Comparison of ENCODE assay signal across 8 cellular contexts in genomic region chr22:22210375-22210774, GRCh38. TPM values are rescaled to one million over a fixed set of nuclear protein-coding genes. Genes with fewer than 3 reads are reported as not detected.
DNase-seq lines count a peak whose midpoint lies in the region; ATAC-seq and TF ChIP-seq lines count a peak whose summit lies in the region.

No MANE protein-coding gene starts in this region.

- H3K4me1 Mint-ChIP-seq in activated CD8-positive, alpha-beta T cell treated with anti-CD3 and anti-CD28 coated beads, Interleukin-2, amount 10 ng/mL, durations not matched to agents 7 days and 5 days (ENCODE audit: low read depth) = peaks cover 42% of the 10 kb centered on the region
- H3K4me1 Mint-ChIP-seq in WTC11 = no peaks in the 10 kb centered on the region

- H3K4me3 ChIP-seq in fibroblast of the aortic adventitia (ENCODE audit: low read depth, low read length) = no peak overlapping the region

- peaks cover 7% of the 10 kb centered on the region for H3K27me3 Mint-ChIP-seq in activated CD8-positive, alpha-beta T cell treated with anti-CD3 and anti-CD28 coated beads, Interleukin-2, amount 10 ng/mL, durations not matched to agents 7 days and 5 days (ENCODE audit: low read depth)
- peaks cover 96% of the 10 kb centered on the region for H3K27me3 Mint-ChIP-seq in WTC11 (ENCODE audit: low read depth)

- CTCF ChIA-PET in activated CD8-positive, alpha-beta T cell treated with anti-CD3 and anti-CD28 coated beads, Interleukin-2, amount 10 ng/mL, durations not matched to agents 7 days and 5 days (lab: Charles Lee) = interaction anchor here (0.6 to 5.9 kb wide), 14 partner anchors 10 to 377 kb away, joined by 3 to 133 read pairs (median 3); no protein-coding TSS in a partner anchor
- CTCF ChIA-PET in WTC11 (lab: Charles Lee) = interaction anchor here (0.8 to 2.3 kb wide), 4 partner anchors 10 to 212 kb away, joined by 3 to 7 read pairs (median 5); no protein-coding TSS in a partner anchor

- H3K4me3 Mint-ChIP-seq in activated CD8-positive, alpha-beta T cell treated with anti-CD3 and anti-CD28 coated beads, Interleukin-2, amount 10 ng/mL, durations not matched to agents 7 days and 5 days = peak overlapping the region; percentile 26
- H3K4me3 Mint-ChIP-seq in WTC11 = no peak overlapping the region

- H3K36me3 Mint-ChIP-seq in activated CD8-positive, alpha-beta T cell treated with anti-CD3 and anti-CD28 coated beads, Interleukin-2, amount 10 ng/mL, durations not matched to agents 7 days and 5 days (ENCODE audit: low read depth) = no peaks in the 10 kb centered on the region
- H3K36me3 Mint-ChIP-seq in WTC11 = no peaks in the 10 kb centered on the region

- H3K27ac Mint-ChIP-seq in activated CD8-positive, alpha-beta T cell treated with anti-CD3 and anti-CD28 coated beads, Interleukin-2, amount 10 ng/mL, durations not matched to agents 7 days and 5 days = peak overlapping the region; percentile 85
- H3K27ac Mint-ChIP-seq in WTC11 = no peak overlapping the region

- TF ChIP-seq CTCF in fibroblast of the aortic adventitia (IDR thresholded peaks at IDR 0.05; ENCODE audit: insufficient read depth, low read length) (no peak), WTC11 (IDR thresholded peaks at IDR 0.05) (no peak)

- peak; percentile 17 for DNase-seq in activated gamma-delta T cell treated with Interleukin-2 at 50 U/mL for 16 hours
- DNase-seq in activated gamma-delta T cell (lab: John Stamatoyannopoulos, UW) = no peak
- DNase-seq in activated CD8-positive, alpha-beta T cell treated with anti-CD3 and anti-CD28 coated beads, Interleukin-2, amount 10 ng/mL, durations not matched to agents 7 days and 5 days = peak; percentile 73
- DNase-seq in fibroblast of the aortic adventitia (ENCODE audit: low read depth) = peak; percentile 71
- DNase-seq in stromal cell of bone marrow (ENCODE audit: low read depth) = peak; percentile 27
- no peak for DNase-seq in DMS153 (lab: John Stamatoyannopoulos, UW)
- DNase-seq in WTC11 (ENCODE audit: low spot score) = no peak
- DNase-seq in NCI-H146 treated with DMSO at 0.1 percent for 48 hours (lab: John Stamatoyannopoulos, UW; ENCODE audit: unreplicated experiment) = no peak

- peak; percentile 76 for ATAC-seq in activated CD8-positive, alpha-beta T cell treated with anti-CD3 and anti-CD28 coated beads, Interleukin-2, amount 10 ng/mL, durations not matched to agents 7 days and 5 days
- no peak for ATAC-seq in WTC11

- no peaks in the 10 kb centered on the region for H3K9me3 Mint-ChIP-seq in activated CD8-positive, alpha-beta T cell treated with anti-CD3 and anti-CD28 coated beads, Interleukin-2, amount 10 ng/mL, durations not matched to agents 7 days and 5 days (ENCODE audit: insufficient read depth)
- no peaks in the 10 kb centered on the region for H3K9me3 Mint-ChIP-seq in WTC11

- POLR2A ChIA-PET in activated CD8-positive, alpha-beta T cell treated with anti-CD3 and anti-CD28 coated beads, Interleukin-2, amount 10 ng/mL, durations not matched to agents 7 days and 5 days (lab: Charles Lee) = interaction anchor here (0.7 kb wide), 1 partner anchor 33 kb away, joined by 3 read pairs; no protein-coding TSS in a partner anchor
- POLR2A ChIA-PET in WTC11 (lab: Charles Lee) = interaction anchor here (0.5 kb wide), 1 partner anchor 11 kb away, joined by 7 read pairs; no protein-coding TSS in a partner anchor

TF ChIP-seq in WTC11, 78 proteins besides CTCF, POLR2A, EP300 and RAD21 (continues in another document):
- TF ChIP-seq PREB (CRISPR knock-in tag; IDR thresholded peaks at IDR 0.05; ENCODE audit: borderline replicate concordance) (no peak), RELA (CRISPR knock-in tag; IDR thresholded peaks at IDR 0.05; ENCODE audit: borderline replicate concordance) (no peak), ZNF425 (CRISPR knock-in tag; conservative IDR thresholded peaks at IDR 0.05) (no peak), ZNF138 (CRISPR knock-in tag; conservative IDR thresholded peaks at IDR 0.05) (no peak), STAT6 (CRISPR knock-in tag; conservative IDR thresholded peaks at IDR 0.05; ENCODE audit: low read depth) (no peak), ARID4B (CRISPR knock-in tag; IDR thresholded peaks at IDR 0.05; ENCODE audit: borderline replicate concordance) (no peak), GRHL2 (CRISPR knock-in tag; IDR thresholded peaks at IDR 0.05; ENCODE audit: insufficient replicate concordance, severe bottlenecking) (no peak)

RNA-seq across cellular contexts. Expression of gene VPREB1, which starts 34.2 kb away (rescaled TPM):
- not detected for total RNA-seq in activated CD8-positive, alpha-beta T cell treated with anti-CD3 and anti-CD28 coated beads, Interleukin-2, amount 10 ng/mL, durations not matched to agents 7 days and 5 days
- total RNA-seq in fibroblast of the aortic adventitia (ENCODE audit: low replicate concordance) (not detected in 2 replicates), WTC11 (2021) (not detected in 3 replicates)

Comparison
In these comparisons a context has a peak if more than half of its experiments do, and no peak if none do; other contexts are left out.
1. DNase-seq: peak in activated gamma-delta T cell treated with Interleukin-2 at 50 U/mL for 16 hours (single experiment), activated CD8-positive, alpha-beta T cell treated with anti-CD3 and anti-CD28 coated beads, Interleukin-2, amount 10 ng/mL, durations not matched to agents 7 days and 5 days (single experiment), fibroblast of the aortic adventitia (single experiment) and stromal cell of bone marrow (single experiment); none in activated gamma-delta T cell (single experiment), DMS153 (single experiment), WTC11 (single experiment) and NCI-H146 treated with DMSO at 0.1 percent for 48 hours (single experiment).